ENCODE assay signal across 1 cellular context in the genomic region with DNA sequence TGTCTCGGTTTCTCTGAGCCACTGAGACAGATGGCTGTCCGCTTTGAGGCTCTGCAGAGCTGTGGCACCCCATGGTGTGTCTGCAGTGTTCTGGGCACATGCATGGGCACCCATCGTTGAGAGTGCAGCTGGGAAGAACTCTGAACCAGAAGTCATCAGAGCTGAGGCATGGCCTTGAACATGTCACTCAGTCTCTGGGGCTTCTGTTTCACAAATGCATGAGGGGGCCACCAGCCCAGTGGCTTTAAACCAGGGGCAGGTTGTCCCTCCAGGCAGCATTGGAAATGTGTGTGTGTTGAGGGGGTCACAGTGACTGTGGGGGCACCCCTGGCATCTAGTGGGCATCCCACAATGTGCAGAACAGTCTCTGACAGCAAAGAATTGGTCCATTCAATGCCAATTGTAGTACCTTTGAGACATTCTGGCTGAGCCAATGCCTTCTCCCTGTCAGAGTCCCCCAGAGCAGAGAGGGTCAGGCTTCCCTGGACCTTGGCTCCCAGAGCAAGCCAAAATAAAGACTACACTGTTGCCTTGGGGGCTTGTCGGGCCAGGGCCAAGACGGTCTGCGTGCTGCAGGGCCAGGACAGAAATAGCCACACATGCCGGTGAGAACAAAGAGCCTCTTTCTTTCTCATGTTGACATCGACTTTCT.
A peak's percentile ranks its signal among the peaks of the same experiment; 100 is the strongest.
TF ChIP-seq lines count a peak whose summit lies in the region.

No MANE protein-coding gene starts in this region.

TF ChIP-seq in HepG2, 621 proteins besides CTCF, POLR2A, EP300 and RAD21 (continued from another document and continues in another):
- TF ChIP-seq, protein P1, sequence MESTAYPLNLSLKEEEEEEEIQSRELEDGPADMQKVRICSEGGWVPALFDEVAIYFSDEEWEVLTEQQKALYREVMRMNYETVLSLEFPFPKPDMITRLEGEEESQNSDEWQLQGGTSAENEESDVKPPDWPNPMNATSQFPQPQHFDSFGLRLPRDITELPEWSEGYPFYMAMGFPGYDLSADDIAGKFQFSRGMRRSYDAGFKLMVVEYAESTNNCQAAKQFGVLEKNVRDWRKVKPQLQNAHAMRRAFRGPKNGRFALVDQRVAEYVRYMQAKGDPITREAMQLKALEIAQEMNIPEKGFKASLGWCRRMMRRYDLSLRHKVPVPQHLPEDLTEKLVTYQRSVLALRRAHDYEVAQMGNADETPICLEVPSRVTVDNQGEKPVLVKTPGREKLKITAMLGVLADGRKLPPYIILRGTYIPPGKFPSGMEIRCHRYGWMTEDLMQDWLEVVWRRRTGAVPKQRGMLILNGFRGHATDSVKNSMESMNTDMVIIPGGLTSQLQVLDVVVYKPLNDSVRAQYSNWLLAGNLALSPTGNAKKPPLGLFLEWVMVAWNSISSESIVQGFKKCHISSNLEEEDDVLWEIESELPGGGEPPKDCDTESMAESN (CRISPR knock-in tag; conservative IDR thresholded peaks at IDR 0.05): 0 out of 2 replicates have a peak, but pooled peaks have one; percentile 20
- TF ChIP-seq, protein P2, sequence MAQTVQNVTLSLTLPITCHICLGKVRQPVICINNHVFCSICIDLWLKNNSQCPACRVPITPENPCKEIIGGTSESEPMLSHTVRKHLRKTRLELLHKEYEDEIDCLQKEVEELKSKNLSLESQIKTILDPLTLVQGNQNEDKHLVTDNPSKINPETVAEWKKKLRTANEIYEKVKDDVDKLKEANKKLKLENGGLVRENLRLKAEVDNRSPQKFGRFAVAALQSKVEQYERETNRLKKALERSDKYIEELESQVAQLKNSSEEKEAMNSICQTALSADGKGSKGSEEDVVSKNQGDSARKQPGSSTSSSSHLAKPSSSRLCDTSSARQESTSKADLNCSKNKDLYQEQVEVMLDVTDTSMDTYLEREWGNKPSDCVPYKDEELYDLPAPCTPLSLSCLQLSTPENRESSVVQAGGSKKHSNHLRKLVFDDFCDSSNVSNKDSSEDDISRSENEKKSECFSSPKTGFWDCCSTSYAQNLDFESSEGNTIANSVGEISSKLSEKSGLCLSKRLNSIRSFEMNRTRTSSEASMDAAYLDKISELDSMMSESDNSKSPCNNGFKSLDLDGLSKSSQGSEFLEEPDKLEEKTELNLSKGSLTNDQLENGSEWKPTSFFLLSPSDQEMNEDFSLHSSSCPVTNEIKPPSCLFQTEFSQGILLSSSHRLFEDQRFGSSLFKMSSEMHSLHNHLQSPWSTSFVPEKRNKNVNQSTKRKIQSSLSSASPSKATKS (CRISPR knock-in tag; IDR thresholded peaks at IDR 0.05): no peak
- TF ChIP-seq SRSF1 (optimal IDR thresholded peaks at IDR 0.05; ENCODE audit: low read depth, low read length) (peak; percentile 1), ZNF354B (CRISPR knock-in tag; IDR thresholded peaks at IDR 0.05) (no peak), HNF4G (IDR thresholded peaks at IDR 0.05; ENCODE audit: borderline replicate concordance, low read depth, low read length) (no peak; the same call in 1 of the 2 replicates), HNF4G (CRISPR knock-in tag; IDR thresholded peaks at IDR 0.05; ENCODE audit: borderline replicate concordance, low read depth) (0 out of 2 replicates have a peak, but pooled peaks have one; percentile 60), FOXO1 (CRISPR knock-in tag; IDR thresholded peaks at IDR 0.05) (no peak; the same call in 1 of the 2 replicates), ZBTB3 (CRISPR knock-in tag; IDR thresholded peaks at IDR 0.05; ENCODE audit: borderline replicate concordance, low read depth) (no peak), RAD51 (IDR thresholded peaks at IDR 0.05; ENCODE audit: borderline replicate concordance) (no peak), FOXA1 (IDR thresholded peaks at IDR 0.05) (no peak), FOXA1 (CRISPR knock-in tag; IDR thresholded peaks at IDR 0.05) (peak; percentile 78), NFRKB (IDR thresholded peaks at IDR 0.05) (no peak), FOXP1 (IDR thresholded peaks at IDR 0.05) (no peak), FOXP1 (CRISPR knock-in tag; IDR thresholded peaks at IDR 0.05) (peak; percentile 24; the same call in 1 of the 2 replicates), FOSL2 (CRISPR knock-in tag; IDR thresholded peaks at IDR 0.05) (no peak), HNRNPK (IDR thresholded peaks at IDR 0.05; ENCODE audit: low read depth, low read length, poor library complexity, severe bottlenecking) (no peak), TOPORS (CRISPR knock-in tag; IDR thresholded peaks at IDR 0.05) (no peak), PLRG1 (conservative IDR thresholded peaks at IDR 0.05) (no peak)
- TF ChIP-seq, protein P3, sequence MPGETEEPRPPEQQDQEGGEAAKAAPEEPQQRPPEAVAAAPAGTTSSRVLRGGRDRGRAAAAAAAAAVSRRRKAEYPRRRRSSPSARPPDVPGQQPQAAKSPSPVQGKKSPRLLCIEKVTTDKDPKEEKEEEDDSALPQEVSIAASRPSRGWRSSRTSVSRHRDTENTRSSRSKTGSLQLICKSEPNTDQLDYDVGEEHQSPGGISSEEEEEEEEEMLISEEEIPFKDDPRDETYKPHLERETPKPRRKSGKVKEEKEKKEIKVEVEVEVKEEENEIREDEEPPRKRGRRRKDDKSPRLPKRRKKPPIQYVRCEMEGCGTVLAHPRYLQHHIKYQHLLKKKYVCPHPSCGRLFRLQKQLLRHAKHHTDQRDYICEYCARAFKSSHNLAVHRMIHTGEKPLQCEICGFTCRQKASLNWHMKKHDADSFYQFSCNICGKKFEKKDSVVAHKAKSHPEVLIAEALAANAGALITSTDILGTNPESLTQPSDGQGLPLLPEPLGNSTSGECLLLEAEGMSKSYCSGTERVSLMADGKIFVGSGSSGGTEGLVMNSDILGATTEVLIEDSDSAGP (CRISPR knock-in tag; IDR thresholded peaks at IDR 0.05; ENCODE audit: borderline replicate concordance): peak; percentile 60
- TF ChIP-seq, protein P4, sequence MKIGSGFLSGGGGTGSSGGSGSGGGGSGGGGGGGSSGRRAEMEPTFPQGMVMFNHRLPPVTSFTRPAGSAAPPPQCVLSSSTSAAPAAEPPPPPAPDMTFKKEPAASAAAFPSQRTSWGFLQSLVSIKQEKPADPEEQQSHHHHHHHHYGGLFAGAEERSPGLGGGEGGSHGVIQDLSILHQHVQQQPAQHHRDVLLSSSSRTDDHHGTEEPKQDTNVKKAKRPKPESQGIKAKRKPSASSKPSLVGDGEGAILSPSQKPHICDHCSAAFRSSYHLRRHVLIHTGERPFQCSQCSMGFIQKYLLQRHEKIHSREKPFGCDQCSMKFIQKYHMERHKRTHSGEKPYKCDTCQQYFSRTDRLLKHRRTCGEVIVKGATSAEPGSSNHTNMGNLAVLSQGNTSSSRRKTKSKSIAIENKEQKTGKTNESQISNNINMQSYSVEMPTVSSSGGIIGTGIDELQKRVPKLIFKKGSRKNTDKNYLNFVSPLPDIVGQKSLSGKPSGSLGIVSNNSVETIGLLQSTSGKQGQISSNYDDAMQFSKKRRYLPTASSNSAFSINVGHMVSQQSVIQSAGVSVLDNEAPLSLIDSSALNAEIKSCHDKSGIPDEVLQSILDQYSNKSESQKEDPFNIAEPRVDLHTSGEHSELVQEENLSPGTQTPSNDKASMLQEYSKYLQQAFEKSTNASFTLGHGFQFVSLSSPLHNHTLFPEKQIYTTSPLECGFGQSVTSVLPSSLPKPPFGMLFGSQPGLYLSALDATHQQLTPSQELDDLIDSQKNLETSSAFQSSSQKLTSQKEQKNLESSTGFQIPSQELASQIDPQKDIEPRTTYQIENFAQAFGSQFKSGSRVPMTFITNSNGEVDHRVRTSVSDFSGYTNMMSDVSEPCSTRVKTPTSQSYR (CRISPR knock-in tag; IDR thresholded peaks at IDR 0.05; ENCODE audit: borderline replicate concordance): 0 out of 2 replicates have a peak, but pooled peaks have one; percentile 25
- TF ChIP-seq, protein P5, sequence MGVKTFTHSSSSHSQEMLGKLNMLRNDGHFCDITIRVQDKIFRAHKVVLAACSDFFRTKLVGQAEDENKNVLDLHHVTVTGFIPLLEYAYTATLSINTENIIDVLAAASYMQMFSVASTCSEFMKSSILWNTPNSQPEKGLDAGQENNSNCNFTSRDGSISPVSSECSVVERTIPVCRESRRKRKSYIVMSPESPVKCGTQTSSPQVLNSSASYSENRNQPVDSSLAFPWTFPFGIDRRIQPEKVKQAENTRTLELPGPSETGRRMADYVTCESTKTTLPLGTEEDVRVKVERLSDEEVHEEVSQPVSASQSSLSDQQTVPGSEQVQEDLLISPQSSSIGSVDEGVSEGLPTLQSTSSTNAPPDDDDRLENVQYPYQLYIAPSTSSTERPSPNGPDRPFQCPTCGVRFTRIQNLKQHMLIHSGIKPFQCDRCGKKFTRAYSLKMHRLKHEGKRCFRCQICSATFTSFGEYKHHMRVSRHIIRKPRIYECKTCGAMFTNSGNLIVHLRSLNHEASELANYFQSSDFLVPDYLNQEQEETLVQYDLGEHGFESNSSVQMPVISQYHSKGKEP (CRISPR knock-in tag; IDR thresholded peaks at IDR 0.05): no peak
- TF ChIP-seq, protein P6, sequence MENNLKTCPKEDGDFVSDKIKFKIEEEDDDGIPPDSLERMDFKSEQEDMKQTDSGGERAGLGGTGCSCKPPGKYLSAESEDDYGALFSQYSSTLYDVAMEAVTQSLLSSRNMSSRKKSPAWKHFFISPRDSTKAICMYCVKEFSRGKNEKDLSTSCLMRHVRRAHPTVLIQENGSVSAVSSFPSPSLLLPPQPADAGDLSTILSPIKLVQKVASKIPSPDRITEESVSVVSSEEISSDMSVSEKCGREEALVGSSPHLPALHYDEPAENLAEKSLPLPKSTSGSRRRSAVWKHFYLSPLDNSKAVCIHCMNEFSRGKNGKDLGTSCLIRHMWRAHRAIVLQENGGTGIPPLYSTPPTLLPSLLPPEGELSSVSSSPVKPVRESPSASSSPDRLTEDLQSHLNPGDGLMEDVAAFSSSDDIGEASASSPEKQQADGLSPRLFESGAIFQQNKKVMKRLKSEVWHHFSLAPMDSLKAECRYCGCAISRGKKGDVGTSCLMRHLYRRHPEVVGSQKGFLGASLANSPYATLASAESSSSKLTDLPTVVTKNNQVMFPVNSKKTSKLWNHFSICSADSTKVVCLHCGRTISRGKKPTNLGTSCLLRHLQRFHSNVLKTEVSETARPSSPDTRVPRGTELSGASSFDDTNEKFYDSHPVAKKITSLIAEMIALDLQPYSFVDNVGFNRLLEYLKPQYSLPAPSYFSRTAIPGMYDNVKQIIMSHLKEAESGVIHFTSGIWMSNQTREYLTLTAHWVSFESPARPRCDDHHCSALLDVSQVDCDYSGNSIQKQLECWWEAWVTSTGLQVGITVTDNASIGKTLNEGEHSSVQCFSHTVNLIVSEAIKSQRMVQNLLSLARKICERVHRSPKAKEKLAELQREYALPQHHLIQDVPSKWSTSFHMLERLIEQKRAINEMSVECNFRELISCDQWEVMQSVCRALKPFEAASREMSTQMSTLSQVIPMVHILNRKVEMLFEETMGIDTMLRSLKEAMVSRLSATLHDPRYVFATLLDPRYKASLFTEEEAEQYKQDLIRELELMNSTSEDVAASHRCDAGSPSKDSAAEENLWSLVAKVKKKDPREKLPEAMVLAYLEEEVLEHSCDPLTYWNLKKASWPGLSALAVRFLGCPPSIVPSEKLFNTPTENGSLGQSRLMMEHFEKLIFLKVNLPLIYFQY (CRISPR knock-in tag; IDR thresholded peaks at IDR 0.05; ENCODE audit: borderline replicate concordance): no peak
- TF ChIP-seq, protein P7, sequence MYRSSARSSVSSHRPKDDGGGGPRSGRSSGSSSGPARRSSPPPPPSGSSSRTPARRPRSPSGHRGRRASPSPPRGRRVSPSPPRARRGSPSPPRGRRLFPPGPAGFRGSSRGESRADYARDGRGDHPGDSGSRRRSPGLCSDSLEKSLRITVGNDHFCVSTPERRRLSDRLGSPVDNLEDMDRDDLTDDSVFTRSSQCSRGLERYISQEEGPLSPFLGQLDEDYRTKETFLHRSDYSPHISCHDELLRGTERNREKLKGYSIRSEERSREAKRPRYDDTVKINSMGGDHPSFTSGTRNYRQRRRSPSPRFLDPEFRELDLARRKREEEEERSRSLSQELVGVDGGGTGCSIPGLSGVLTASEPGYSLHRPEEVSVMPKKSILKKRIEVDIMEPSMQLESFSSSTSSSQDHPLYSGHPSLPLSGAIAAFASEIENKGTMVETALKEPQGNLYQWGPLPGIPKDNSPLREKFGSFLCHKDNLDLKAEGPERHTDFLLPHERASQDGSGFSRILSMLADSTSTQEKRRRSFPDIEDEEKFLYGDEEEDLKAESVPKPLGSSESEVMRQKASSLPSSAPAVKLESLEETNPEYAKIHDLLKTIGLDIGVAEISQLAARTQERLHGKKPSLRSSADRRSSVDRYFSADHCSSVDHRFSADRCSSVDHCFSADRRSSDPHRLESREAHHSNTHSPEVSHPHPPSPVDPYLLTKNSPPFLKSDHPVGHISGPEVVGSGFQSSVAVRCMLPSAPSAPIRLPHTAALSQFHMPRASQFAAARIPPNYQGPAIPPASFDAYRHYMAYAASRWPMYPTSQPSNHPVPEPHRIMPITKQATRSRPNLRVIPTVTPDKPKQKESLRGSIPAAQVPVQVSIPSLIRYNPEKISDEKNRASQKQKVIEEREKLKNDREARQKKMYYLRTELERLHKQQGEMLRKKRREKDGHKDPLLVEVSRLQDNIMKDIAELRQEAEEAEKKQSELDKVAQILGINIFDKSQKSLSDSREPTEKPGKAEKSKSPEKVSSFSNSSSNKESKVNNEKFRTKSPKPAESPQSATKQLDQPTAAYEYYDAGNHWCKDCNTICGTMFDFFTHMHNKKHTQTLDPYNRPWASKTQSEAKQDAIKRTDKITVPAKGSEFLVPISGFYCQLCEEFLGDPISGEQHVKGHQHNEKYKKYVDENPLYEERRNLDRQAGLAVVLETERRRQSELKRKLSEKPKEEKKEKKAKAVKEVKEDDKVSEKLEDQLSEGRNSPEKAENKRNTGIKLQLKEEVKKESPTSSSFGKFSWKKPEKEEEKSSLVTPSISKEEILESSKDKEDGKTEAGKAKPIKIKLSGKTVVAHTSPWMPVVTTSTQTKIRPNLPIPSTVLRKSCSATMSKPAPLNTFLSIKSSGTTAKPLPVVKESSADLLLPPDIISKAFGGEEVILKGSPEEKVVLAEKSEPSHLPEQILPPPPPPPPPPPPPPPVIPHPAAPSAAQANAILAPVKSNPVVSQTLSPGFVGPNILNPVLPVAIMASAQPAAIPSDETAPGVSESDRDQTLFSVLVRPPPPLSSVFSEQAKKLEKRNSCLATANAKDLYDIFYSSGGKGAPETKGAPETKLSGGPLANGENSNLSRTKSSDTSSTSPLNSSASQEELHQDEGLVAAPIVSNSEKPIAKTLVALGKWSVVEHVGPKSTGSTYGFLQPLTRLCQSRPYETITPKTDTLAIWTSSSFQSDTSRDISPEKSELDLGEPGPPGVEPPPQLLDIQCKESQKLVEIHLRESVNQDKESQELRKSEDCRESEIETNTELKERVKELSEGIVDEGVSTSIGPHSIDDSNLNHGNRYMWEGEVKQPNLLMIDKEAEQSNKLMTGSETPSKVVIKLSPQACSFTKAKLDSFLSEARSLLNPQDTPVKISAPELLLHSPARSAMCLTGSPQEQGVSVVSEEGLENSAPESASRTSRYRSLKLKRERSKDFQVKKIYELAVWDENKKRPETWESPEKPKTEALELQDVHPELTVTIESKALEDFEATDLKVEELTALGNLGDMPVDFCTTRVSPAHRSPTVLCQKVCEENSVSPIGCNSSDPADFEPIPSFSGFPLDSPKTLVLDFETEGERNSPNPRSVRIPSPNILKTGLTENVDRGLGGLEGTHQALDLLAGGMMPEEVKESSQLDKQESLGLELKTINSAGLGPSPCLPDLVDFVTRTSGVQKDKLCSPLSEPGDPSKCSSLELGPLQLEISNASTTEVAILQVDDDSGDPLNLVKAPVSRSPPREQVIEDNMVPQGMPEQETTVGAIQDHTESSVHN (CRISPR knock-in tag; IDR thresholded peaks at IDR 0.05): no peak
- TF ChIP-seq, protein P8, sequence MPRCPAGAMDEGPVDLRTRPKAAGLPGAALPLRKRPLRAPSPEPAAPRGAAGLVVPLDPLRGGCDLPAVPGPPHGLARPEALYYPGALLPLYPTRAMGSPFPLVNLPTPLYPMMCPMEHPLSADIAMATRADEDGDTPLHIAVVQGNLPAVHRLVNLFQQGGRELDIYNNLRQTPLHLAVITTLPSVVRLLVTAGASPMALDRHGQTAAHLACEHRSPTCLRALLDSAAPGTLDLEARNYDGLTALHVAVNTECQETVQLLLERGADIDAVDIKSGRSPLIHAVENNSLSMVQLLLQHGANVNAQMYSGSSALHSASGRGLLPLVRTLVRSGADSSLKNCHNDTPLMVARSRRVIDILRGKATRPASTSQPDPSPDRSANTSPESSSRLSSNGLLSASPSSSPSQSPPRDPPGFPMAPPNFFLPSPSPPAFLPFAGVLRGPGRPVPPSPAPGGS (CRISPR knock-in tag; IDR thresholded peaks at IDR 0.05): peak; percentile 68; the same call in 1 of the 2 replicates
